Comparison of ENCODE assay signal across 9 cellular contexts in the genomic region with DNA sequence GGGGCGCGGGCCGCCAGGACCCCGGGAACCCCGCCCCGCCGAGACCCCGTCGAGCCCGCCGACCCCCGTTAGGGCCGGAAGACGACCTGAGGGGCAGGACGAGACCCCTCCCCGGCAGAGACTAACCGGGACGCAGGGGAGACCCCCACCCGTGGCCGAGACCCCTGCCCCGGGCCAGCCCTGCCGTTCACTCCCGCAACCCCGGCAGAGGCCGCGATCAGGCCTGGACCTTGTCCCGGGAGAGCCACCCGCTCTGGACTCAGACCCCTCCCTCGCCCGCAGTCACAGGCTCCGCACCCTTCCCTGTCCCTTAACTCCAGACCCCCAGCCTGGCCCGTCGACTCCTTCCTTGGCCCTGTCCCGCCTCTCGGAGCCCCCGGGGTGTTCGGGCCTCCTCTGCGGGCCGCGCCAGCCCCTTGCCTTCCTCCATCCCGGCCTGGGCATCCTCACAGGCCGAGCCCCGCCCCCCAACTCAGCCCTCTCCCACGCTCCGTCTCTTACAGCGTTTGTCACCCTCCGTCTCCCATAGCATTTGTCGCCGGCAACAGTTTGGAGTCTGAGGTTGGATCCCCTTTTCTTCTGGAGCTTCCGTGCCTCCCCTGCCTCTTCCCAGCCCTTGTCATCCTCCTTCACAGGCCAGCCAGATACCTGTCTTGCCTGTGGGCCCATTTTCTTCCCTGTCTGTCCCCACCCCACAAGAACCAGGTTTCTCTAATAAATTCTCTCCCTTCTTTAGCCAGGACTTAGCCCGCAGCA. TPM values are rescaled to one million over a fixed set of nuclear protein-coding genes. Genes with fewer than 3 reads are reported as not detected.
DNase-seq lines count a peak whose midpoint lies in the region; FAIRE-seq and TF ChIP-seq lines count a peak whose summit lies in the region.
"Had no signal": no experiment of that assay in that cellular context is flagged by ENCODE, and none has a peak within 500 bp of the region (broad histone marks: within the 10 kb centered on the region; RNA-seq: fewer than 3 reads in every experiment).

No MANE protein-coding gene starts in this region.

- peaks cover 10% of the 10 kb centered on the region for H4K20me1 ChIP-seq in smooth muscle cell (ENCODE audit: low read depth)

- CTCF ChIA-PET in AG04450 (lab: Charles Lee), result interaction anchor here (1.1 to 1.3 kb wide), 2 partner anchors 24 to 57 kb away, joined by 4 to 6 read pairs; no protein-coding TSS in a partner anchor
- CTCF ChIA-PET in HEK293 (lab: Yijun Ruan, JAX), result interaction anchor here (1.5 kb wide), 2 partner anchors 12 to 24 kb away, joined by 4 to 5 read pairs; no protein-coding TSS in a partner anchor

- POLR2A ChIA-PET in AG04450 (lab: Yijun Ruan, JAX), result interaction anchor here (0.6 to 0.9 kb wide), 4 partner anchors 13 to 229 kb away, joined by 3 to 6 read pairs (median 4); partner anchors contain the start of gene TPD52L2
- POLR2A ChIA-PET in HEK293 (lab: Yijun Ruan, JAX), result interaction anchor here (0.8 to 1.5 kb wide), 12 partner anchors 8 to 422 kb away, joined by 3 to 16 read pairs (median 5); partner anchors contain the start of genes OPRL1, PRPF6, RGS19 and SAMD10

- H3K27ac ChIP-seq in AG04450 (ENCODE audit: low read depth, low read length), result peak overlapping the region; percentile 21
- peak overlapping the region; percentile 72 for H3K27ac ChIP-seq in HEK293 (ENCODE audit: extremely low read depth, low read depth, low read length)
- H3K27ac ChIP-seq in smooth muscle cell (ENCODE audit: low read depth), result peak overlapping the region; percentile 17

- H3K9ac ChIP-seq in smooth muscle cell (ENCODE audit: low read depth), result peak overlapping the region; percentile 78

- H3K79me2 ChIP-seq in smooth muscle cell (ENCODE audit: low read depth), result no peaks in the 10 kb centered on the region

- H2AFZ ChIP-seq in smooth muscle cell (ENCODE audit: low read depth), result no peak overlapping the region

- WGBS in smooth muscle cell (ENCODE audit: low lambda C conversion rate), result 6% methylated on average over 30 of the region's 51 CpGs

- H3K4me2 ChIP-seq in smooth muscle cell, result peak overlapping the region; percentile 88

- no peaks in the 10 kb centered on the region for H3K4me1 ChIP-seq in HEK293 (ENCODE audit: control insufficient read depth, insufficient read depth, low read length)
- H3K4me1 ChIP-seq in smooth muscle cell (ENCODE audit: low read depth), result peaks cover 6% of the 10 kb centered on the region

- H3K4me3 ChIP-seq in AG04450 (ENCODE audit: low read depth, low read length) (peak overlapping the region; percentile 88), HEK293 (ENCODE audit: low read depth, low read length) (peak overlapping the region; percentile 80), smooth muscle cell (peak overlapping the region; percentile 93)

- H3F3A ChIP-seq in smooth muscle cell (ENCODE audit: low read depth), result no peaks in the 10 kb centered on the region

- no peaks in the 10 kb centered on the region; the same call in 1 of the 2 replicates for H3K9me3 ChIP-seq in AG04450 (ENCODE audit: control insufficient read depth, insufficient read depth, low read length)
- H3K9me3 ChIP-seq in HEK293 (ENCODE audit: control insufficient read depth, insufficient read depth, low read depth, low read length), result no peaks in the 10 kb centered on the region
- H3K9me3 ChIP-seq in smooth muscle cell (replicated peaks; ENCODE audit: low read depth), result no peaks in the 10 kb centered on the region

- TF ChIP-seq CTCF in AG04450 (IDR thresholded peaks at IDR 0.05; ENCODE audit: low read depth, low read length) (no peak), HEK293 (tag by site-specific recombination; IDR thresholded peaks at IDR 0.05) (no peak), smooth muscle cell (IDR thresholded peaks at IDR 0.05; ENCODE audit: borderline replicate concordance, insufficient read depth, poor library complexity, severe bottlenecking) (no peak)

- DNase-seq in AG04450 (ENCODE audit: low read depth, low spot score) (no peak), hepatic stellate cell (ENCODE audit: low spot score) (peak; percentile 57), smooth muscle cell (lab: John Stamatoyannopoulos, UW; ENCODE audit: unreplicated experiment) (no peak), NCI-H2196 treated with DMSO at 0.1 percent for 48 hours (lab: John Stamatoyannopoulos, UW; ENCODE audit: unreplicated experiment) (no peak), HT-29 (ENCODE audit: low spot score) (no peak), GM19239 (ENCODE audit: insufficient read length, low spot score) (no peak)
- DNase-seq in activated T-helper 9 cell treated with anti-CD3 and anti-CD28 coated beads, Interleukin-2, amount 50 U/mL, for 16 hours (ENCODE audit: low read depth), result peak; percentile 31

- H3K27me3 ChIP-seq in AG04450 (ENCODE audit: control insufficient read depth, insufficient read depth, low read length) (no peaks in the 10 kb centered on the region), smooth muscle cell (ENCODE audit: low read depth) (no peaks in the 10 kb centered on the region)

- no peaks in the 10 kb centered on the region for H3K36me3 ChIP-seq in HEK293 (ENCODE audit: control insufficient read depth in 2 of 2, insufficient read depth in 1 of 2, low read length in 2 of 2)
- no peaks in the 10 kb centered on the region for H3K36me3 ChIP-seq in smooth muscle cell (ENCODE audit: low read depth)

- no peak for FAIRE-seq in GM19239 (lab: Jason Lieb, UNC)

TF ChIP-seq in HEK293, 187 proteins besides CTCF, POLR2A, EP300 and RAD21 (continues in another document):
- TF ChIP-seq ZNF792 (tag by site-specific recombination; IDR thresholded peaks at IDR 0.05) (no peak), GFI1B (tag by site-specific recombination; IDR thresholded peaks at IDR 0.05) (no peak), PRDM6 (tag by site-specific recombination; IDR thresholded peaks at IDR 0.05) (no peak), SETDB1 (IDR thresholded peaks at IDR 0.05; ENCODE audit: insufficient read length, low read length) (no peak), TRIM28 (IDR thresholded peaks at IDR 0.05; ENCODE audit: borderline replicate concordance, low read length) (no peak), ZNF561 (tag by site-specific recombination; IDR thresholded peaks at IDR 0.05; ENCODE audit: borderline replicate concordance) (no peak), ZNF24 (tag by site-specific recombination; IDR thresholded peaks at IDR 0.05) (peak; percentile 34; the same call in 1 of the 2 replicates), ZNF302 (tag by site-specific recombination; IDR thresholded peaks at IDR 0.05; ENCODE audit: low read depth) (no peak), OVOL3 (tag by site-specific recombination; IDR thresholded peaks at IDR 0.05) (no peak), ZNF37A (tag by site-specific recombination; IDR thresholded peaks at IDR 0.05) (no peak), ZNF664 (tag by site-specific recombination; IDR thresholded peaks at IDR 0.05) (no peak), ZNF174 (tag by site-specific recombination; IDR thresholded peaks at IDR 0.05) (no peak), ZFP3 (tag by site-specific recombination; IDR thresholded peaks at IDR 0.05; ENCODE audit: low read depth) (no peak), ZNF530 (tag by site-specific recombination; IDR thresholded peaks at IDR 0.05; ENCODE audit: low read depth) (no peak), ZNF404 (tag by site-specific recombination; IDR thresholded peaks at IDR 0.05) (no peak), MZF1 (tag by site-specific recombination; IDR thresholded peaks at IDR 0.05; ENCODE audit: borderline replicate concordance) (no peak), ZNF580 (tag by site-specific recombination; IDR thresholded peaks at IDR 0.05) (no peak)

RNA-seq across cellular contexts. Expression of gene TCEA2, which starts 0.6 kb away (rescaled TPM):
- polyA plus RNA-seq in AG04450 (2011; rRNA removed) (12.8 and 18.0 TPM in 2 replicates), smooth muscle cell (83.4 and 89.5 TPM in 2 replicates)
- polyA minus RNA-seq in AG04450 (2011; rRNA and poly(A)+ RNA removed), result 11.7 and 19.6 TPM in 2 replicates
- total RNA-seq in smooth muscle cell, result 24.9 and 41.0 TPM in 2 replicates
- 1.2 TPM in 1 of 2 replicates, not detected in the other for total RNA-seq in HT-29 (2014; rRNA removed; shearing (Covaris generic))

RNA-seq across cellular contexts. Expression of gene SOX18, which starts 14.1 kb away (rescaled TPM):
- polyA plus RNA-seq in AG04450 (2011; rRNA removed), result not detected in 2 replicates
- polyA minus RNA-seq in AG04450 (2011; rRNA and poly(A)+ RNA removed), result not detected in 2 replicates
- 0.54 and 2.9 TPM in 2 replicates for total RNA-seq in smooth muscle cell
- 9.7 and 11.3 TPM in 2 replicates for polyA plus RNA-seq in smooth muscle cell
- not detected in 2 replicates for total RNA-seq in HT-29 (2014; rRNA removed; shearing (Covaris generic))

RNA-seq across cellular contexts. Expression of gene RGS19, which starts 15.8 kb away (rescaled TPM):
- polyA plus RNA-seq in AG04450 (2011; rRNA removed) (7.5 and 9.3 TPM in 2 replicates), smooth muscle cell (24.6 and 25.4 TPM in 2 replicates)
- polyA minus RNA-seq in AG04450 (2011; rRNA and poly(A)+ RNA removed), result 5.5 and 8.3 TPM in 2 replicates
- 14.9 and 17.4 TPM in 2 replicates for total RNA-seq in smooth muscle cell
- total RNA-seq in HT-29 (2014; rRNA removed; shearing (Covaris generic)), result 89.2 and 99.8 TPM in 2 replicates

RNA-seq across cellular contexts. Expression of gene OPRL1, which starts 16.3 kb away (rescaled TPM):
- polyA plus RNA-seq in AG04450 (2011; rRNA removed) (0.86 and 1.1 TPM in 2 replicates), smooth muscle cell (3.1 and 4.3 TPM in 2 replicates)
- polyA minus RNA-seq in AG04450 (2011; rRNA and poly(A)+ RNA removed), result 1.2 and 1.7 TPM in 2 replicates
- 2.9 and 6.4 TPM in 2 replicates for total RNA-seq in smooth muscle cell
- total RNA-seq in HT-29 (2014; rRNA removed; shearing (Covaris generic)), result 1.2 and 1.5 TPM in 2 replicates

RNA-seq across cellular contexts. Expression of gene LKAAEAR1, which starts 20.6 kb away (rescaled TPM):
- polyA plus RNA-seq in AG04450 (2011; rRNA removed) (not detected in 2 replicates), smooth muscle cell (0.79 and 1.6 TPM in 2 replicates)
- polyA minus RNA-seq in AG04450 (2011; rRNA and poly(A)+ RNA removed), result not detected in 2 replicates
- total RNA-seq in smooth muscle cell, result 4.5 TPM in 1 of 2 replicates, not detected in the other
- not detected in 2 replicates for total RNA-seq in HT-29 (2014; rRNA removed; shearing (Covaris generic))
- total RNA-seq: pulmonary artery endothelial cell had no signal

Comparison
In these comparisons a context has a peak if more than half of its experiments do, and no peak if none do; other contexts are left out.
1. DNase-seq: peak in activated T-helper 9 cell treated with anti-CD3 and anti-CD28 coated beads, Interleukin-2, amount 50 U/mL, for 16 hours (single experiment) and hepatic stellate cell (single experiment); none in AG04450 (single experiment), smooth muscle cell (single experiment), NCI-H2196 treated with DMSO at 0.1 percent for 48 hours (single experiment), HT-29 (single experiment) and GM19239 (single experiment).
2. H3K27ac ChIP-seq: peak in every context shown above with its lines; median percentile 72 in HEK293; 21 in AG04450; 17 in smooth muscle cell.
3. RNA of gene TCEA2, which starts 0.6 kb away (total RNA-seq): 24.9 to 41.0 TPM in smooth muscle cell; 1.2 TPM in HT-29; every median in the first group is over 10 times any median in the second.
4. Peak in every context shown above with its lines, with median percentiles within 50 percentile points of each other: H3K4me3 ChIP-seq.